ENCODE assay signal across 8 cellular contexts in genomic region chr5:38650540-38651275, GRCh38.
A peak's percentile ranks its signal among the peaks of the same experiment; 100 is the strongest.
DNase-seq lines count a peak whose midpoint lies in the region; ATAC-seq, FAIRE-seq and TF ChIP-seq lines count a peak whose summit lies in the region.

No MANE protein-coding gene starts in this region.

- peak; percentile 78 for DNase-seq in NCI-H510A treated with DMSO at 0.1 percent for 48 hours (lab: John Stamatoyannopoulos, UW)
- no peak for DNase-seq in NCI-H510A (lab: John Stamatoyannopoulos, UW)
- DNase-seq in NCI-H345 (lab: John Stamatoyannopoulos, UW): peak; percentile 82
- peak; percentile 54 for DNase-seq in bronchial epithelial cell (ENCODE audit: low read depth)
- DNase-seq in osteoblast (ENCODE audit: insufficient read length, low spot score, missing footprints): no peak
- no peak for DNase-seq in hypothalamus (lab: John Stamatoyannopoulos, UW)

- H4K20me1 ChIP-seq in osteoblast (ENCODE audit: insufficient read depth, low read length): no peaks in the 10 kb centered on the region

- H3K4me2 ChIP-seq in osteoblast (ENCODE audit: insufficient read depth, low read length): peak overlapping the region; percentile 77

- TF ChIP-seq CTCF in bronchial epithelial cell (IDR thresholded peaks at IDR 0.05; ENCODE audit: insufficient read depth, low read length, severe bottlenecking): no peak
- TF ChIP-seq CTCF in osteoblast (IDR thresholded peaks at IDR 0.05; ENCODE audit: extremely low read depth, low read depth, low read length): no peak

- no peaks in the 10 kb centered on the region for H3K9me3 ChIP-seq in osteoblast (ENCODE audit: low read depth, low read length)

- no peak overlapping the region for H3K4me3 ChIP-seq in bronchial epithelial cell (ENCODE audit: low read depth, low read length)
- H3K4me3 ChIP-seq in osteoblast (ENCODE audit: insufficient read depth, low read length): peak overlapping the region; percentile 34

- no peaks in the 10 kb centered on the region for H3K79me2 ChIP-seq in osteoblast (ENCODE audit: insufficient read depth, low read length)

- H3K36me3 ChIP-seq in bronchial epithelial cell (ENCODE audit: control insufficient read depth, insufficient read depth, low read length) (no peaks in the 10 kb centered on the region), osteoblast (ENCODE audit: insufficient read depth, low read length) (no peaks in the 10 kb centered on the region)

- peak overlapping the region; percentile 76 for H2AFZ ChIP-seq in osteoblast (ENCODE audit: low read length)

- H3K27ac ChIP-seq in osteoblast (ENCODE audit: low read depth, low read length): no peak overlapping the region

- H3K27me3 ChIP-seq in bronchial epithelial cell (ENCODE audit: control insufficient read depth, insufficient read depth, low read length) (no peaks in the 10 kb centered on the region), osteoblast (ENCODE audit: insufficient read depth, low read length) (peaks cover 18% of the 10 kb centered on the region)

- FAIRE-seq in bronchial epithelial cell (lab: Jason Lieb, UNC): no peak

- peaks cover 9% of the 10 kb centered on the region for H3K4me1 ChIP-seq in osteoblast (ENCODE audit: insufficient read depth, low read length)

- ATAC-seq in GM18517 (IDR thresholded peaks at IDR 0.05; ENCODE audit: unreplicated experiment) (no peak), GM18907 (IDR thresholded peaks at IDR 0.05; ENCODE audit: unreplicated experiment) (no peak)

Comparison
In these comparisons a context has a peak if more than half of its experiments do, and no peak if none do; other contexts are left out.
1. DNase-seq: peak in NCI-H510A treated with DMSO at 0.1 percent for 48 hours (single experiment), NCI-H345 (single experiment) and bronchial epithelial cell (single experiment); none in NCI-H510A (single experiment), osteoblast (single experiment) and hypothalamus (0 of 51).